Comparison of ENCODE assay signal across 1 cellular context in genomic region chr5:43348207-43348606, GRCh38.
TF ChIP-seq lines count a peak whose summit lies in the region.

No MANE protein-coding gene starts in this region.

TF ChIP-seq in HepG2, 621 proteins besides CTCF, POLR2A, EP300 and RAD21 (continued from another document and continues in another):
- TF ChIP-seq MNT (IDR thresholded peaks at IDR 0.05) = no peak
- no peak for TF ChIP-seq HINFP (CRISPR knock-in tag; IDR thresholded peaks at IDR 0.05; ENCODE audit: low read depth)
- TF ChIP-seq ZBTB46 (CRISPR knock-in tag; IDR thresholded peaks at IDR 0.05; ENCODE audit: borderline replicate concordance) = no peak
- TF ChIP-seq DMAP1 (CRISPR knock-in tag; IDR thresholded peaks at IDR 0.05) = no peak
- no peak for TF ChIP-seq EEA1 (CRISPR knock-in tag; IDR thresholded peaks at IDR 0.05; ENCODE audit: borderline replicate concordance)
- no peak for TF ChIP-seq GTF2F1 (IDR thresholded peaks at IDR 0.05; ENCODE audit: low read length)
- TF ChIP-seq KLF15 (CRISPR knock-in tag; IDR thresholded peaks at IDR 0.05; ENCODE audit: borderline replicate concordance) = no peak
- no peak for TF ChIP-seq ATM (IDR thresholded peaks at IDR 0.05; ENCODE audit: borderline replicate concordance)
- TF ChIP-seq, protein P1, sequence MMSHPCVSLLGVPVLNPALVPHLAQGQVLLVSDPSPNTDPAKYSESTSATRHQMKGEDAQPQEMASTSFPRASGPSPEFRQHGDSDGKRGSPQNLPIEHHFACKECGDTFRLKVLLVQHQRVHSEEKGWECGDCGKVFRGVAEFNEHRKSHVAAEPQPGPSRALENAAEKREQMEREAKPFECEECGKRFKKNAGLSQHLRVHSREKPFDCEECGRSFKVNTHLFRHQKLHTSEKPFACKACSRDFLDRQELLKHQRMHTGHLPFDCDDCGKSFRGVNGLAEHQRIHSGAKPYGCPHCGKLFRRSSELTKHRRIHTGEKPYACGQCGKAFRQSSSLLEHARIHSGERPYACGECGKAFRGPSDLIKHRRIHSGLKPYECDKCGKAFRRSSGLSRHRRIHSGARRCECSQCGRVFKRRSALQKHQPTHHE (CRISPR knock-in tag; IDR thresholded peaks at IDR 0.05; ENCODE audit: borderline replicate concordance) = no peak
- no peak for TF ChIP-seq ZFP90 (CRISPR knock-in tag; IDR thresholded peaks at IDR 0.05; ENCODE audit: borderline replicate concordance)
- TF ChIP-seq CC2D1A (CRISPR knock-in tag; IDR thresholded peaks at IDR 0.05) = no peak
- TF ChIP-seq ZNF367 (CRISPR knock-in tag; IDR thresholded peaks at IDR 0.05; ENCODE audit: borderline replicate concordance) = no peak
- TF ChIP-seq REPIN1 (CRISPR knock-in tag; IDR thresholded peaks at IDR 0.05; ENCODE audit: borderline replicate concordance, low read depth) = no peak
- no peak for TF ChIP-seq CBX5 (CRISPR knock-in tag; IDR thresholded peaks at IDR 0.05; ENCODE audit: borderline replicate concordance)
- peak; percentile 75; the same call in 1 of the 2 replicates for TF ChIP-seq PITX1 (CRISPR knock-in tag; IDR thresholded peaks at IDR 0.05)
- no peak for TF ChIP-seq ZNF713 (CRISPR knock-in tag; IDR thresholded peaks at IDR 0.05)
- TF ChIP-seq BHLHE40 (IDR thresholded peaks at IDR 0.05; ENCODE audit: low read length) = no peak
- no peak for TF ChIP-seq SNAPC5 (CRISPR knock-in tag; IDR thresholded peaks at IDR 0.05; ENCODE audit: borderline replicate concordance)
- TF ChIP-seq TFDP1 (CRISPR knock-in tag; IDR thresholded peaks at IDR 0.05; ENCODE audit: borderline replicate concordance) = no peak
- TF ChIP-seq PRMT3 (CRISPR knock-in tag; IDR thresholded peaks at IDR 0.05; ENCODE audit: borderline replicate concordance, low read depth) = no peak
- no peak for TF ChIP-seq MIER2 (CRISPR knock-in tag; IDR thresholded peaks at IDR 0.05)
- TF ChIP-seq, protein P2, sequence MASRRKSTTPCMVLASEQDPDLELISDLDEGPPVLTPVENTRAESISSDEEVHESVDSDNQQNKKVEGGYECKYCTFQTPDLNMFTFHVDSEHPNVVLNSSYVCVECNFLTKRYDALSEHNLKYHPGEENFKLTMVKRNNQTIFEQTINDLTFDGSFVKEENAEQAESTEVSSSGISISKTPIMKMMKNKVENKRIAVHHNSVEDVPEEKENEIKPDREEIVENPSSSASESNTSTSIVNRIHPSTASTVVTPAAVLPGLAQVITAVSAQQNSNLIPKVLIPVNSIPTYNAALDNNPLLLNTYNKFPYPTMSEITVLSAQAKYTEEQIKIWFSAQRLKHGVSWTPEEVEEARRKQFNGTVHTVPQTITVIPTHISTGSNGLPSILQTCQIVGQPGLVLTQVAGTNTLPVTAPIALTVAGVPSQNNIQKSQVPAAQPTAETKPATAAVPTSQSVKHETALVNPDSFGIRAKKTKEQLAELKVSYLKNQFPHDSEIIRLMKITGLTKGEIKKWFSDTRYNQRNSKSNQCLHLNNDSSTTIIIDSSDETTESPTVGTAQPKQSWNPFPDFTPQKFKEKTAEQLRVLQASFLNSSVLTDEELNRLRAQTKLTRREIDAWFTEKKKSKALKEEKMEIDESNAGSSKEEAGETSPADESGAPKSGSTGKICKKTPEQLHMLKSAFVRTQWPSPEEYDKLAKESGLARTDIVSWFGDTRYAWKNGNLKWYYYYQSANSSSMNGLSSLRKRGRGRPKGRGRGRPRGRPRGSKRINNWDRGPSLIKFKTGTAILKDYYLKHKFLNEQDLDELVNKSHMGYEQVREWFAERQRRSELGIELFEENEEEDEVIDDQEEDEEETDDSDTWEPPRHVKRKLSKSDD (CRISPR knock-in tag; IDR thresholded peaks at IDR 0.05; ENCODE audit: low read depth) = no peak
- TF ChIP-seq SCMH1 (CRISPR knock-in tag; IDR thresholded peaks at IDR 0.05; ENCODE audit: borderline replicate concordance) = no peak
- no peak for TF ChIP-seq ESRRA (CRISPR knock-in tag; IDR thresholded peaks at IDR 0.05; ENCODE audit: low read depth)
- peak; percentile 67; the same call in 1 of the 2 replicates for TF ChIP-seq ZMYM3 (CRISPR knock-in tag; IDR thresholded peaks at IDR 0.05)
- no peak for TF ChIP-seq HOMEZ (CRISPR knock-in tag; IDR thresholded peaks at IDR 0.05; ENCODE audit: low read depth)
- no peak for TF ChIP-seq THAP9 (CRISPR knock-in tag; IDR thresholded peaks at IDR 0.05; ENCODE audit: borderline replicate concordance)
- no peak for TF ChIP-seq PAF1 (CRISPR knock-in tag; IDR thresholded peaks at IDR 0.05)
- no peak for TF ChIP-seq ZNF766 (CRISPR knock-in tag; IDR thresholded peaks at IDR 0.05; ENCODE audit: borderline replicate concordance)
- peak; percentile 33; the same call in 1 of the 2 replicates for TF ChIP-seq ZFX (CRISPR knock-in tag; IDR thresholded peaks at IDR 0.05; ENCODE audit: low read depth)
- no peak for TF ChIP-seq ZSCAN25 (CRISPR knock-in tag; IDR thresholded peaks at IDR 0.05)
- TF ChIP-seq ZFAT (CRISPR knock-in tag; conservative IDR thresholded peaks at IDR 0.05) = no peak
- TF ChIP-seq KLF11 (CRISPR knock-in tag; IDR thresholded peaks at IDR 0.05) = no peak
- TF ChIP-seq NONO (IDR thresholded peaks at IDR 0.05) = no peak
- TF ChIP-seq NONO (CRISPR knock-in tag; conservative IDR thresholded peaks at IDR 0.05) = no peak
- TF ChIP-seq DNMT1 (CRISPR knock-in tag; IDR thresholded peaks at IDR 0.05) = no peak
- no peak for TF ChIP-seq ARNT (IDR thresholded peaks at IDR 0.05)
- TF ChIP-seq ZNF414 (CRISPR knock-in tag; IDR thresholded peaks at IDR 0.05) = no peak
- TF ChIP-seq IRF1 (CRISPR knock-in tag; IDR thresholded peaks at IDR 0.05; ENCODE audit: low read depth) = no peak
- TF ChIP-seq, protein P3, sequence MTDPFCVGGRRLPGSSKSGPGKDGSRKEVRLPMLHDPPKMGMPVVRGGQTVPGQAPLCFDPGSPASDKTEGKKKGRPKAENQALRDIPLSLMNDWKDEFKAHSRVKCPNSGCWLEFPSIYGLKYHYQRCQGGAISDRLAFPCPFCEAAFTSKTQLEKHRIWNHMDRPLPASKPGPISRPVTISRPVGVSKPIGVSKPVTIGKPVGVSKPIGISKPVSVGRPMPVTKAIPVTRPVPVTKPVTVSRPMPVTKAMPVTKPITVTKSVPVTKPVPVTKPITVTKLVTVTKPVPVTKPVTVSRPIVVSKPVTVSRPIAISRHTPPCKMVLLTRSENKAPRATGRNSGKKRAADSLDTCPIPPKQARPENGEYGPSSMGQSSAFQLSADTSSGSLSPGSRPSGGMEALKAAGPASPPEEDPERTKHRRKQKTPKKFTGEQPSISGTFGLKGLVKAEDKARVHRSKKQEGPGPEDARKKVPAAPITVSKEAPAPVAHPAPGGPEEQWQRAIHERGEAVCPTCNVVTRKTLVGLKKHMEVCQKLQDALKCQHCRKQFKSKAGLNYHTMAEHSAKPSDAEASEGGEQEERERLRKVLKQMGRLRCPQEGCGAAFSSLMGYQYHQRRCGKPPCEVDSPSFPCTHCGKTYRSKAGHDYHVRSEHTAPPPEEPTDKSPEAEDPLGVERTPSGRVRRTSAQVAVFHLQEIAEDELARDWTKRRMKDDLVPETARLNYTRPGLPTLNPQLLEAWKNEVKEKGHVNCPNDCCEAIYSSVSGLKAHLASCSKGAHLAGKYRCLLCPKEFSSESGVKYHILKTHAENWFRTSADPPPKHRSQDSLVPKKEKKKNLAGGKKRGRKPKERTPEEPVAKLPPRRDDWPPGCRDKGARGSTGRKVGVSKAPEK (CRISPR knock-in tag; IDR thresholded peaks at IDR 0.05; ENCODE audit: borderline replicate concordance) = 0 out of 2 replicates have a peak, but pooled peaks have one; percentile 69
- TF ChIP-seq KAT7 (CRISPR knock-in tag; IDR thresholded peaks at IDR 0.05; ENCODE audit: borderline replicate concordance) = no peak
